ENCODE assay signal across 19 cellular contexts in genomic region chr12:4111010-4111409, GRCh38.
DNase-seq lines count a peak whose midpoint lies in the region; ATAC-seq, FAIRE-seq and TF ChIP-seq lines count a peak whose summit lies in the region.
"Had no signal": no experiment of that assay in that cellular context is flagged by ENCODE, and none has a peak within 500 bp of the region (broad histone marks: within the 10 kb centered on the region; RNA-seq: fewer than 3 reads in every experiment).

No MANE protein-coding gene starts in this region.

- no peak overlapping the region for H3K27ac Mint-ChIP-seq in activated CD8-positive, alpha-beta memory T cell treated with anti-CD3 and anti-CD28 coated beads, Interleukin-2, amount 10 ng/mL, durations not matched to agents 7 days and 5 days
- no peak overlapping the region for H3K27ac Mint-ChIP-seq in progenitor cell of endocrine pancreas
- H3K27ac Mint-ChIP-seq in stimulated activated naive B cell treated with anti-CD40 and anti-IgM and Interleukin-4, amounts not matched to agents 10 μg/mL and 1 μg/mL and 100 μg/mL, for 72 hours = no peak overlapping the region
- H3K27ac Mint-ChIP-seq: CD14-positive monocyte; CD8-positive, alpha-beta T cell had no signal

- TF ChIP-seq POLR2A in suprapubic skin (IDR thresholded peaks at IDR 0.05) = no peak

- no peak for TF ChIP-seq EP300 in suprapubic skin (IDR thresholded peaks at IDR 0.05)

- no peak overlapping the region for H3K14ac ChIP-seq in mesenchymal stem cell (ENCODE audit: low read length in 2 of 2)

- no peak overlapping the region for H3K4me3 ChIP-seq in bronchial epithelial cell (ENCODE audit: low read depth, low read length)
- no peak overlapping the region for H3K4me3 ChIP-seq in mesenchymal stem cell (ENCODE audit: insufficient read depth in 1 of 2, low read depth in 1 of 2, low read length in 2 of 2)
- H3K4me3 ChIP-seq in suprapubic skin = no peak overlapping the region

- no peak overlapping the region for H2BK5ac ChIP-seq in mesenchymal stem cell (ENCODE audit: low read depth, low read length, poor library complexity, severe bottlenecking)

- no peak overlapping the region for H2BK12ac ChIP-seq in mesenchymal stem cell (ENCODE audit: low read length in 2 of 2)

- ATAC-seq in activated CD8-positive, alpha-beta memory T cell treated with anti-CD3 and anti-CD28 coated beads, Interleukin-2, amount 10 ng/mL, durations not matched to agents 7 days and 5 days = no peak
- no peak for ATAC-seq in stimulated activated naive B cell treated with anti-CD40 and anti-IgM and Interleukin-4, amounts not matched to agents 10 μg/mL and 1 μg/mL and 100 μg/mL, for 72 hours (replicated peaks)
- ATAC-seq: CD8-positive, alpha-beta T cell; HCT116 had no signal

- H3K27me3 Mint-ChIP-seq in activated CD8-positive, alpha-beta memory T cell treated with anti-CD3 and anti-CD28 coated beads, Interleukin-2, amount 10 ng/mL, durations not matched to agents 7 days and 5 days = no peaks in the 10 kb centered on the region
- peaks cover 40% of the 10 kb centered on the region for H3K27me3 Mint-ChIP-seq in progenitor cell of endocrine pancreas
- H3K27me3 Mint-ChIP-seq in stimulated activated naive B cell treated with anti-CD40 and anti-IgM and Interleukin-4, amounts not matched to agents 10 μg/mL and 1 μg/mL and 100 μg/mL, for 72 hours = peaks cover 0 to 6% of the 10 kb centered on the region in 2 donors

- CTCF ChIA-PET in activated CD8-positive, alpha-beta memory T cell treated with anti-CD3 and anti-CD28 coated beads, Interleukin-2, amount 10 ng/mL, durations not matched to agents 7 days and 5 days (lab: Charles Lee) = interaction anchor here (0.9 to 2.5 kb wide), 5 partner anchors 31 to 166 kb away, joined by 3 to 10 read pairs (median 4); no protein-coding TSS in a partner anchor

- no peak overlapping the region for H3K9ac ChIP-seq in mesenchymal stem cell (ENCODE audit: low read length)

- H2BK15ac ChIP-seq in mesenchymal stem cell (ENCODE audit: low read depth, poor library complexity, severe bottlenecking) = no peak overlapping the region

- H3K36me3 ChIP-seq in bronchial epithelial cell (ENCODE audit: control insufficient read depth, insufficient read depth, low read length) (no peaks in the 10 kb centered on the region), mesenchymal stem cell (ENCODE audit: control insufficient read depth in 1 of 2, insufficient read depth in 2 of 2, low read depth in 1 of 2, low read length in 2 of 2) (no peaks in the 10 kb centered on the region), suprapubic skin (no peaks in the 10 kb centered on the region)

- H3K23ac ChIP-seq in mesenchymal stem cell (ENCODE audit: low read length in 2 of 2) = no peak overlapping the region

- H3K18ac ChIP-seq in mesenchymal stem cell (ENCODE audit: low read depth in 1 of 2, low read length in 2 of 2) = no peak overlapping the region

- H3K27ac ChIP-seq in mesenchymal stem cell (ENCODE audit: low read length, poor library complexity, severe bottlenecking) = no peak overlapping the region
- H3K27ac ChIP-seq in suprapubic skin = no peak overlapping the region
- H3K27ac ChIP-seq: HL-60 had no signal

- no peaks in the 10 kb centered on the region for H3K9me3 Mint-ChIP-seq in activated CD8-positive, alpha-beta memory T cell treated with anti-CD3 and anti-CD28 coated beads, Interleukin-2, amount 10 ng/mL, durations not matched to agents 7 days and 5 days (ENCODE audit: low read depth)
- no peaks in the 10 kb centered on the region for H3K9me3 Mint-ChIP-seq in progenitor cell of endocrine pancreas (ENCODE audit: low read depth)
- H3K9me3 Mint-ChIP-seq in stimulated activated naive B cell treated with anti-CD40 and anti-IgM and Interleukin-4, amounts not matched to agents 10 μg/mL and 1 μg/mL and 100 μg/mL, for 72 hours = no peaks in the 10 kb centered on the region
- H3K9me3 Mint-ChIP-seq: CD8-positive, alpha-beta T cell had no signal

- no peaks in the 10 kb centered on the region for H3K9me3 ChIP-seq in mesenchymal stem cell (ENCODE audit: control insufficient read depth, low read length)
- H3K9me3 ChIP-seq in suprapubic skin = no peaks in the 10 kb centered on the region

- no peak overlapping the region for H4K91ac ChIP-seq in mesenchymal stem cell (ENCODE audit: low read length)

- H3K4ac ChIP-seq in mesenchymal stem cell (ENCODE audit: low read depth in 1 of 2, low read length in 2 of 2) = no peak overlapping the region

- no peak overlapping the region for H2AFZ ChIP-seq in mesenchymal stem cell (ENCODE audit: low read depth, low read length)

- TF ChIP-seq CTCF in bronchial epithelial cell (IDR thresholded peaks at IDR 0.05; ENCODE audit: insufficient read depth, low read length, severe bottlenecking) = no peak
- TF ChIP-seq CTCF in suprapubic skin (IDR thresholded peaks at IDR 0.05) = no peak
- no peak for TF ChIP-seq CTCF in progenitor cell of endocrine pancreas (IDR thresholded peaks at IDR 0.05; ENCODE audit: unreplicated experiment)

- peak; percentile 55 for FAIRE-seq in bronchial epithelial cell (lab: Jason Lieb, UNC)
- FAIRE-seq: D721Med, G401.6, GM12891, H54 had no signal

- H3K4me2 ChIP-seq in mesenchymal stem cell (ENCODE audit: low read length, poor library complexity, severe bottlenecking) = no peak overlapping the region

- H3K4me1 ChIP-seq in mesenchymal stem cell (ENCODE audit: control insufficient read depth, insufficient read depth, low read depth, low read length) = peaks cover 15% of the 10 kb centered on the region
- H3K4me1 ChIP-seq in suprapubic skin = no peaks in the 10 kb centered on the region

- peaks cover 3% of the 10 kb centered on the region for H3K36me3 Mint-ChIP-seq in activated CD8-positive, alpha-beta memory T cell treated with anti-CD3 and anti-CD28 coated beads, Interleukin-2, amount 10 ng/mL, durations not matched to agents 7 days and 5 days
- H3K36me3 Mint-ChIP-seq in progenitor cell of endocrine pancreas (ENCODE audit: insufficient read depth) = no peaks in the 10 kb centered on the region
- no peaks in the 10 kb centered on the region for H3K36me3 Mint-ChIP-seq in stimulated activated naive B cell treated with anti-CD40 and anti-IgM and Interleukin-4, amounts not matched to agents 10 μg/mL and 1 μg/mL and 100 μg/mL, for 72 hours
- H3K36me3 Mint-ChIP-seq: CD14-positive monocyte; CD8-positive, alpha-beta T cell had no signal

- no peak overlapping the region for H3K4me3 Mint-ChIP-seq in activated CD8-positive, alpha-beta memory T cell treated with anti-CD3 and anti-CD28 coated beads, Interleukin-2, amount 10 ng/mL, durations not matched to agents 7 days and 5 days
- no peak overlapping the region for H3K4me3 Mint-ChIP-seq in progenitor cell of endocrine pancreas (ENCODE audit: low read depth)
- no peak overlapping the region for H3K4me3 Mint-ChIP-seq in stimulated activated naive B cell treated with anti-CD40 and anti-IgM and Interleukin-4, amounts not matched to agents 10 μg/mL and 1 μg/mL and 100 μg/mL, for 72 hours
- H3K4me3 Mint-ChIP-seq: CD8-positive, alpha-beta T cell had no signal

- H2BK120ac ChIP-seq in mesenchymal stem cell (ENCODE audit: low read depth, low read length) = no peak overlapping the region

- H3K27me3 ChIP-seq in bronchial epithelial cell (ENCODE audit: control insufficient read depth, insufficient read depth, low read length) (no peaks in the 10 kb centered on the region), mesenchymal stem cell (ENCODE audit: control insufficient read depth in 1 of 2, insufficient read depth in 1 of 2, low read length in 2 of 2) (peaks cover 8 to 44% of the 10 kb centered on the region in 2 experiments), suprapubic skin (peaks cover 31% of the 10 kb centered on the region)

- peak; percentile 31 for DNase-seq in activated CD8-positive, alpha-beta memory T cell treated with anti-CD3 and anti-CD28 coated beads, Interleukin-2, amount 10 ng/mL, durations not matched to agents 7 days and 5 days
- no peak for DNase-seq in activated CD8-positive, alpha-beta memory T cell treated with anti-CD3 and anti-CD28 coated beads, Interleukin-2, amount 50 U/mL, for 4 hours
- DNase-seq in bronchial epithelial cell (ENCODE audit: low read depth) = no peak
- no peak for DNase-seq in mesenchymal stem cell
- no peak for DNase-seq in suprapubic skin (ENCODE audit: low spot score in 2 of 2)
- DNase-seq in progenitor cell of endocrine pancreas (ENCODE audit: low spot score, unreplicated experiment) = no peak
- no peak for DNase-seq in stimulated activated naive B cell treated with anti-CD40 and anti-IgM and Interleukin-4, amounts not matched to agents 10 μg/mL and 1 μg/mL and 100 μg/mL, for 72 hours
- DNase-seq: CD8-positive, alpha-beta T cell; COR-L47; DMS153; DMS79 treated with DMSO at 0.1 percent for 48 hours; EL had no signal

- peaks cover 88% of the 10 kb centered on the region for H3K4me1 Mint-ChIP-seq in activated CD8-positive, alpha-beta memory T cell treated with anti-CD3 and anti-CD28 coated beads, Interleukin-2, amount 10 ng/mL, durations not matched to agents 7 days and 5 days
- H3K4me1 Mint-ChIP-seq in progenitor cell of endocrine pancreas (ENCODE audit: low read depth) = peaks cover 3% of the 10 kb centered on the region
- H3K4me1 Mint-ChIP-seq in stimulated activated naive B cell treated with anti-CD40 and anti-IgM and Interleukin-4, amounts not matched to agents 10 μg/mL and 1 μg/mL and 100 μg/mL, for 72 hours = peaks cover 33 to 60% of the 10 kb centered on the region in 2 donors

- 100% methylated on average over 5 of the region's 5 CpGs for WGBS in mesenchymal stem cell
- 78% methylated on average over 5 of the region's 5 CpGs for WGBS in suprapubic skin

- peak overlapping the region; percentile 1 for H2AK5ac ChIP-seq in mesenchymal stem cell (ENCODE audit: low read length, severe bottlenecking)

- no peaks in the 10 kb centered on the region for H3K79me1 ChIP-seq in mesenchymal stem cell (replicated peaks; ENCODE audit: low read length, poor library complexity, severe bottlenecking)

- H4K8ac ChIP-seq in mesenchymal stem cell (ENCODE audit: low read length) = no peak overlapping the region
